In the genomic region with DNA sequence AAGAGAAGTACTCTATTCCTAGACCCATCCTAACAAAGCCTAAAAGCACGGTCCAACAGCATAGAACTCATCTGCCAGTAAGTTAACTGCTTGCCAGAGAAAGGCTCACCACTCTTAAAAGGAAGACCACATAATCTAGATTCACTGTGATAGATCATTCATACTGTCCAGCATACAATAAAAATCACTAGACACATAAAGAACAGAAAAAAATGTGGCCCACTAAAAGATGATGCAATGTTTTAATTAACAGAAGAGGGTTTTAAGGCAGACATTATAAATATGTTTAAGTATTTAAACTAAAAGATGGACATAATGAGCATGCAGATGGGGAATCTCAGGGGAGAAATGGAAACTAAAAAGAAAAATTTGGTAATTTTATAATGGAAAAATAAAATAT, we compare ENCODE assay signal across 28 cellular contexts.
"Had no signal": no experiment of that assay in that cellular context is flagged by ENCODE, and none has a peak within 500 bp of the region (broad histone marks: within the 10 kb centered on the region; RNA-seq: fewer than 3 reads in every experiment).

No MANE protein-coding gene starts in this region.

- H3K4me3 Mint-ChIP-seq: stimulated activated effector memory CD8-positive, alpha-beta T cell treated with anti-CD3 and anti-CD28 coated beads, Interleukin-12 subunit alpha, Interleukin-12 subunit beta, amount 100 ng/mL, for 72 hours; stimulated activated memory B cell treated with anti-CD40 and anti-IgM and Interleukin-4, amounts not matched to agents 10 μg/mL and 1 μg/mL and 100 μg/mL, for 72 hours; stimulated activated naive B cell treated with anti-CD40 and anti-IgM and Interleukin-4, amounts not matched to agents 10 μg/mL and 1 μg/mL and 100 μg/mL, for 72 hours; stimulated activated naive CD8-positive, alpha-beta T cell treated with anti-CD3 and anti-CD28 coated beads, Interleukin-15, amount 100 ng/mL, for 72 hours; stimulated activated naive CD8-positive, alpha-beta T cell treated with anti-CD3 and anti-CD28 coated beads, Interleukin-15, Interleukin-2, amounts not matched to agents 100 ng/mL and 50 ng/mL, for 24 hours; type B pancreatic cell had no signal

- H3K4me1 ChIP-seq: stomach, suprapubic skin, testis, thyroid gland, tibial artery, tibial nerve, transverse colon, upper lobe of left lung, upper lobe of right lung, uterus, vagina had no signal

- FAIRE-seq: urothelium cell line had no signal

- DNase-seq: stimulated activated CD4-positive, alpha-beta T cell treated with anti-CD3 and anti-CD28 coated beads, Interleukin-2, amount 100 ng/mL, for 48 hours; stimulated activated CD4-positive, alpha-beta T cell treated with anti-CD3 and anti-CD28 coated beads, Interleukin-4, amount 100 ng/mL, for 24 hours; stimulated activated CD4-positive, alpha-beta T cell treated with anti-CD3 and anti-CD28 coated beads, Interleukin-4, amount 100 ng/mL, for 4 hours; stimulated activated CD8-positive, alpha-beta memory T cell treated with anti-CD3 and anti-CD28 coated beads, Interleukin-4, amount 100 ng/mL, for 48 hours; stimulated activated naive B cell treated with anti-CD40 and anti-IgM and Interleukin-4, amounts not matched to agents 10 μg/mL and 1 μg/mL and 100 μg/mL, for 72 hours; stimulated activated naive CD4-positive, alpha-beta T cell; stimulated activated naive CD4-positive, alpha-beta T cell treated with Interleukin-2 at 50 U/mL for 16 hours; stimulated activated naive CD8-positive, alpha-beta T cell treated with anti-CD3 and anti-CD28 coated beads, Interleukin-15, amount 100 ng/mL, for 72 hours; stimulated activated naive CD8-positive, alpha-beta T cell treated with anti-CD3 and anti-CD28 coated beads, Interleukin-15, Interleukin-2, amounts not matched to agents 100 U/mL and 50 U/mL, for 24 hours; stomach; substantia nigra; testis; thyroid gland; tibial artery; transverse colon; trophoblast cell; upper lobe of left lung; upper lobe of right lung; uterus had no signal

- H3K27ac Mint-ChIP-seq: stimulated activated effector memory CD8-positive, alpha-beta T cell treated with anti-CD3 and anti-CD28 coated beads, Interleukin-12 subunit alpha, Interleukin-12 subunit beta, amount 100 ng/mL, for 72 hours; stimulated activated memory B cell treated with anti-CD40 and anti-IgM and Interleukin-4, amounts not matched to agents 10 μg/mL and 1 μg/mL and 100 μg/mL, for 72 hours; stimulated activated naive B cell treated with anti-CD40 and anti-IgM and Interleukin-4, amounts not matched to agents 10 μg/mL and 1 μg/mL and 100 μg/mL, for 72 hours; stimulated activated naive CD8-positive, alpha-beta T cell treated with anti-CD3 and anti-CD28 coated beads, Interleukin-15, amount 100 ng/mL, for 72 hours; stimulated activated naive CD8-positive, alpha-beta T cell treated with anti-CD3 and anti-CD28 coated beads, Interleukin-15, Interleukin-2, amounts not matched to agents 100 ng/mL and 50 ng/mL, for 24 hours; type B pancreatic cell had no signal

- ATAC-seq: stimulated activated effector memory CD8-positive, alpha-beta T cell treated with anti-CD3 and anti-CD28 coated beads, Interleukin-12 subunit alpha, Interleukin-12 subunit beta, amount 100 ng/mL, for 72 hours; stimulated activated memory B cell treated with anti-CD40 and anti-IgM and Interleukin-4, amounts not matched to agents 10 μg/mL and 1 μg/mL and 100 μg/mL, for 72 hours; stimulated activated naive B cell treated with anti-CD40 and anti-IgM and Interleukin-4, amounts not matched to agents 10 μg/mL and 1 μg/mL and 100 μg/mL, for 72 hours; stimulated activated naive CD8-positive, alpha-beta T cell treated with anti-CD3 and anti-CD28 coated beads, Interleukin-15, amount 100 ng/mL, for 72 hours; stimulated activated naive CD8-positive, alpha-beta T cell treated with anti-CD3 and anti-CD28 coated beads, Interleukin-15, Interleukin-2, amounts not matched to agents 100 U/mL and 50 U/mL, for 24 hours; upper lobe of right lung had no signal

- H3K36me3 Mint-ChIP-seq: stimulated activated effector memory CD8-positive, alpha-beta T cell treated with anti-CD3 and anti-CD28 coated beads, Interleukin-12 subunit alpha, Interleukin-12 subunit beta, amount 100 ng/mL, for 72 hours; stimulated activated memory B cell treated with anti-CD40 and anti-IgM and Interleukin-4, amounts not matched to agents 10 μg/mL and 1 μg/mL and 100 μg/mL, for 72 hours; stimulated activated naive B cell treated with anti-CD40 and anti-IgM and Interleukin-4, amounts not matched to agents 10 μg/mL and 1 μg/mL and 100 μg/mL, for 72 hours; type B pancreatic cell had no signal

- H3K27me3 Mint-ChIP-seq: stimulated activated memory B cell treated with anti-CD40 and anti-IgM and Interleukin-4, amounts not matched to agents 10 μg/mL and 1 μg/mL and 100 μg/mL, for 72 hours; stimulated activated naive B cell treated with anti-CD40 and anti-IgM and Interleukin-4, amounts not matched to agents 10 μg/mL and 1 μg/mL and 100 μg/mL, for 72 hours; stimulated activated naive CD8-positive, alpha-beta T cell treated with anti-CD3 and anti-CD28 coated beads, Interleukin-15, amount 100 ng/mL, for 72 hours had no signal

- H3K27me3 ChIP-seq: testis, thyroid gland, tibial artery, tibial nerve, transverse colon, upper lobe of left lung, upper lobe of right lung, uterus, vagina had no signal

- H3K27ac ChIP-seq: stomach, suprapubic skin, testis, thoracic aorta, thyroid gland, tibial artery, tibial nerve, transverse colon, upper lobe of left lung, upper lobe of right lung, uterus, vagina had no signal

- H3K36me3 ChIP-seq: stomach, suprapubic skin, thoracic aorta, thyroid gland, tibial artery, tibial nerve, transverse colon, upper lobe of left lung, upper lobe of right lung, uterus, vagina had no signal

- H3K4me3 ChIP-seq: stomach, suprapubic skin, testis, thoracic aorta, thyroid gland, tibial artery, tibial nerve, transverse colon, upper lobe of left lung, upper lobe of right lung, uterus, vagina had no signal

- H3K4me1 Mint-ChIP-seq: stimulated activated effector memory CD8-positive, alpha-beta T cell treated with anti-CD3 and anti-CD28 coated beads, Interleukin-12 subunit alpha, Interleukin-12 subunit beta, amount 100 ng/mL, for 72 hours; stimulated activated memory B cell treated with anti-CD40 and anti-IgM and Interleukin-4, amounts not matched to agents 10 μg/mL and 1 μg/mL and 100 μg/mL, for 72 hours; stimulated activated naive B cell treated with anti-CD40 and anti-IgM and Interleukin-4, amounts not matched to agents 10 μg/mL and 1 μg/mL and 100 μg/mL, for 72 hours; stimulated activated naive CD8-positive, alpha-beta T cell treated with anti-CD3 and anti-CD28 coated beads, Interleukin-15, amount 100 ng/mL, for 72 hours had no signal

- H3K9me3 ChIP-seq: testis, thyroid gland, transverse colon, upper lobe of right lung, uterus, vagina had no signal
